Comparison of ENCODE assay signal across 8 cellular contexts in the genomic region with DNA sequence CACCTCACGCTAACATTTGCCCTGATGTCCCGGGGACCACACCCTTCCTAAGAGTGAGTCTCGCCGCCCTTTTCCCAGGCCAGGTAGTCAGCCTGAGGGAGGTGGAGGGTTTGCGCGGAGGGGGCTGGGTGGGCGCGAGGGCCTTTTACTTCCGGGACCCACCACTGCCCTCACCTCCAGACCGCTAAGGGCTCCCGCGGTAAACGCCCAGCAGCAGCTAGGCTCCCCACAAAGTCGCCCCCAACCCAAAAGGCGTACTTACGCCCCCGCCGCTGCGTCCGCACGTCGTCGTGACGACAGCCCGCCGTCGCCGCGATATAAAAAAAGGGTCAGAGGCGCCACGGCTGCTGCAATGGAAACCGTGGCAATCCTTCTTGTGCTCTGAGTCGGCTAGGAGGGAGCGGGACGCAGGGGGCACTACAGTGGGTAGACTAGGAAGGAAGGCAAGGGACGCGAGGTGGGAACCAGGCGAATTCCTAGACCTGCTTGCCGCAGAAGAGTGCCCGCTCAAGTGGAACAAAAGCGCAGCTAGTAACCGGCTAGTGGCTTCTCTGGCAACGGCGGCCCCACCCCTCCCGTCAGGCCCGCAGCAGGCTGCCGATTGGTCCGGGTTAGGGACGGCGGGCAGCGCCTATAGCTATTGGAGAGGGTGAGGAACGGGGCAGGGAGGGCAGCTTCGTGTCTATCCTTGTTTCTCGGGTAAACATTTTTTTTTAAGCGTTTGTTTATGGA. TPM values are rescaled to one million over a fixed set of nuclear protein-coding genes. Genes with fewer than 3 reads are reported as not detected.
DNase-seq lines count a peak whose midpoint lies in the region; ATAC-seq and TF ChIP-seq lines count a peak whose summit lies in the region.

A gene with protein sequence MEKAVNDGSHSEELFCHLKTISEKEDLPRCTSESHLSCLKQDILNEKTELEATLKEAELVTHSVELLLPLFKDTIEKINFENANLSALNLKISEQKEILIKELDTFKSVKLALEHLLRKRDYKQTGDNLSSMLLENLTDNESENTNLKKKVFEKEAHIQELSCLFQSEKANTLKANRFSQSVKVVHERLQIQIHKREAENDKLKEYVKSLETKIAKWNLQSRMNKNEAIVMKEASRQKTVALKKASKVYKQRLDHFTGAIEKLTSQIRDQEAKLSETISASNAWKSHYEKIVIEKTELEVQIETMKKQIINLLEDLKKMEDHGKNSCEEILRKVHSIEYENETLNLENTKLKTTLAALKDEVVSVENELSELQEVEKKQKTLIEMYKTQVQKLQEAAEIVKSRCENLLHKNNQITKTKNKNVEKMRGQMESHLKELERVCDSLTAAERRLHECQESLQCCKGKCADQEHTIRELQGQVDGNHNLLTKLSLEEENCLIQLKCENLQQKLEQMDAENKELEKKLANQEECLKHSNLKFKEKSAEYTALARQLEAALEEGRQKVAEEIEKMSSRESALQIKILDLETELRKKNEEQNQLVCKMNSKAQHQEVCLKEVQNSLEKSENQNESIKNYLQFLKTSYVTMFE (minus strand): TSS at position 553 of the 732 bp plus-strand sequence. CDS start 9,296 bp downstream, outside the sequence.

- peak within 1 kb of the TSS; percentile 86 for H3K4me3 ChIP-seq in GM23248
- H3K4me3 ChIP-seq in esophagus squamous epithelium: peak within 1 kb of the TSS; percentile 85 to 92 (median 86)

- H3K27me3 Mint-ChIP-seq in activated T-helper 1 cell treated with anti-CD3 and anti-CD28 coated beads, Interleukin-12 subunit alpha, Interleukin-12 subunit beta, Interleukin-2, Interleukin-4 antibody, amounts not matched to agents 30 ng/mL and 10 ng/mL and 1 ng/mL, durations not matched to agents 14 hours and 24 hours and 36 hours (ENCODE audit: insufficient read depth): no peaks in the 10 kb centered on the region
- no peaks in the 10 kb centered on the region for H3K27me3 Mint-ChIP-seq in naive B cell
- no peaks in the 10 kb centered on the region for H3K27me3 Mint-ChIP-seq in stimulated activated memory B cell treated with anti-CD40 and anti-IgM and Interleukin-4, amounts not matched to agents 10 μg/mL and 1 μg/mL and 100 μg/mL, for 72 hours

- H3K27ac ChIP-seq in GM23248 (peak within 1 kb of the TSS; percentile 82), esophagus squamous epithelium (peak within 1 kb of the TSS; percentile 87 to 91 (median 89))

- H3K27ac Mint-ChIP-seq in activated T-helper 1 cell treated with anti-CD3 and anti-CD28 coated beads, Interleukin-12 subunit alpha, Interleukin-12 subunit beta, Interleukin-2, Interleukin-4 antibody, amounts not matched to agents 30 ng/mL and 10 ng/mL and 1 ng/mL, durations not matched to agents 14 hours and 24 hours and 36 hours: peak within 1 kb of the TSS; percentile 96
- H3K27ac Mint-ChIP-seq in naive B cell: peak within 1 kb of the TSS; percentile 92 to 99 (median 97)
- peak within 1 kb of the TSS; percentile 89 for H3K27ac Mint-ChIP-seq in stimulated activated memory B cell treated with anti-CD40 and anti-IgM and Interleukin-4, amounts not matched to agents 10 μg/mL and 1 μg/mL and 100 μg/mL, for 72 hours

- H3K4me3 Mint-ChIP-seq in activated T-helper 1 cell treated with anti-CD3 and anti-CD28 coated beads, Interleukin-12 subunit alpha, Interleukin-12 subunit beta, Interleukin-2, Interleukin-4 antibody, amounts not matched to agents 30 ng/mL and 10 ng/mL and 1 ng/mL, durations not matched to agents 14 hours and 24 hours and 36 hours: peak within 1 kb of the TSS; percentile 97
- H3K4me3 Mint-ChIP-seq in naive B cell: peak within 1 kb of the TSS; percentile 92 to 99 (median 99)
- peak within 1 kb of the TSS; percentile 87 for H3K4me3 Mint-ChIP-seq in stimulated activated memory B cell treated with anti-CD40 and anti-IgM and Interleukin-4, amounts not matched to agents 10 μg/mL and 1 μg/mL and 100 μg/mL, for 72 hours

- H3K36me3 ChIP-seq in GM23248 (ENCODE audit: low read depth): no peaks in the 10 kb centered on the region
- H3K36me3 ChIP-seq in esophagus squamous epithelium: no peaks in the 10 kb centered on the region

- H3K4me2 ChIP-seq in GM23248 (ENCODE audit: unreplicated experiment): peak within 1 kb of the TSS; percentile 94

- TF ChIP-seq POLR2A in esophagus squamous epithelium (IDR thresholded peaks at IDR 0.05): peak in 3 of 4 donors; percentile 2 to 82 (median 44)

- H3K9me3 ChIP-seq in GM23248 (ENCODE audit: low read depth) (no peaks in the 10 kb centered on the region), esophagus squamous epithelium (no peaks in the 10 kb centered on the region)

- intact Hi-C loops in activated T-helper 1 cell treated with anti-CD3 and anti-CD28 coated beads, Interleukin-12 subunit alpha, Interleukin-12 subunit beta, Interleukin-2, Interleukin-4 antibody, amounts not matched to agents 30 ng/mL and 10 ng/mL and 1 ng/mL, durations not matched to agents 14 hours and 24 hours and 36 hours (cut with micrococcal nuclease): loop anchor here (1.0 to 10.0 kb wide), 10 partner anchors 8 to 1121 kb away; a partner anchor contains a TSS
- intact Hi-C loops in esophagus squamous epithelium (cut with DNase I): no loop called here

- H4K20me1 ChIP-seq in GM23248 (ENCODE audit: insufficient read depth): no peaks in the 10 kb centered on the region

- H3K9ac ChIP-seq in GM23248: peak within 1 kb of the TSS; percentile 89

- peaks cover 54% of the 10 kb centered on the region for H3K4me1 Mint-ChIP-seq in activated T-helper 1 cell treated with anti-CD3 and anti-CD28 coated beads, Interleukin-12 subunit alpha, Interleukin-12 subunit beta, Interleukin-2, Interleukin-4 antibody, amounts not matched to agents 30 ng/mL and 10 ng/mL and 1 ng/mL, durations not matched to agents 14 hours and 24 hours and 36 hours (ENCODE audit: low read depth)
- H3K4me1 Mint-ChIP-seq in naive B cell: peaks cover 20 to 39% (median 31%) of the 10 kb centered on the region in 3 donors
- peaks cover 39% of the 10 kb centered on the region for H3K4me1 Mint-ChIP-seq in stimulated activated memory B cell treated with anti-CD40 and anti-IgM and Interleukin-4, amounts not matched to agents 10 μg/mL and 1 μg/mL and 100 μg/mL, for 72 hours

- ATAC-seq in naive B cell (ENCODE audit: low read depth in 2 of 2): peak; percentile 97 to 98
- peak; percentile 100 for ATAC-seq in stimulated activated memory B cell treated with anti-CD40 and anti-IgM and Interleukin-4, amounts not matched to agents 10 μg/mL and 1 μg/mL and 100 μg/mL, for 72 hours

- DNase-seq in DMS79 treated with DMSO at 0.1 percent for 48 hours (lab: John Stamatoyannopoulos, UW) (peak; percentile 94), GM23248 (peak; percentile 95), Kasumi-1 (lab: John Stamatoyannopoulos, UW) (peak; percentile 89), RPMI7951 (ENCODE audit: low read depth) (peak; percentile 87), esophagus squamous epithelium (lab: John Stamatoyannopoulos, UW) (peak; percentile 55), naive B cell (peak; percentile 89)
- DNase-seq in activated T-helper 1 cell treated with anti-CD3 and anti-CD28 coated beads, Interleukin-12 subunit alpha, Interleukin-12 subunit beta, Interleukin-2, Interleukin-4 antibody, amounts not matched to agents 30 ng/mL and 10 ng/mL and 1 ng/mL, durations not matched to agents 14 hours and 24 hours and 36 hours (ENCODE audit: low spot score): peak; percentile 90

- in situ Hi-C loops in GM23248 (cut with MboI): no loop called here

- peak within 1 kb of the TSS; percentile 97 for H2AFZ ChIP-seq in GM23248

- H3K36me3 Mint-ChIP-seq in activated T-helper 1 cell treated with anti-CD3 and anti-CD28 coated beads, Interleukin-12 subunit alpha, Interleukin-12 subunit beta, Interleukin-2, Interleukin-4 antibody, amounts not matched to agents 30 ng/mL and 10 ng/mL and 1 ng/mL, durations not matched to agents 14 hours and 24 hours and 36 hours (ENCODE audit: low read depth): peaks cover 12% of the 10 kb centered on the region
- no peaks in the 10 kb centered on the region for H3K36me3 Mint-ChIP-seq in naive B cell
- H3K36me3 Mint-ChIP-seq in stimulated activated memory B cell treated with anti-CD40 and anti-IgM and Interleukin-4, amounts not matched to agents 10 μg/mL and 1 μg/mL and 100 μg/mL, for 72 hours: no peaks in the 10 kb centered on the region

- H3K9me2 ChIP-seq in GM23248 (ENCODE audit: insufficient read depth): no peaks in the 10 kb centered on the region

- no peak for TF ChIP-seq CTCF in esophagus squamous epithelium (IDR thresholded peaks at IDR 0.05)

- 1 to 3% methylated on average over 44 to 55 of the region's 55 CpGs for WGBS in GM23248 (ENCODE audit: low coverage in 1 of 2, low lambda C conversion rate in 2 of 2, missing lambda C conversion rate in 2 of 2), 2 experiments
- WGBS in esophagus squamous epithelium, 2 donors: 0 to 1% methylated on average over 9 to 12 of the region's 55 CpGs

- H3K4me1 ChIP-seq in GM23248 (ENCODE audit: insufficient read depth): peaks cover 17% of the 10 kb centered on the region
- peaks cover 7 to 39% (median 11%) of the 10 kb centered on the region in 3 donors for H3K4me1 ChIP-seq in esophagus squamous epithelium

- H3F3A ChIP-seq in GM23248 (ENCODE audit: insufficient read depth): peaks cover 15% of the 10 kb centered on the region

- H3K79me2 ChIP-seq in GM23248 (ENCODE audit: insufficient read depth): peaks cover 47% of the 10 kb centered on the region

- H3K27me3 ChIP-seq in GM23248 (replicated peaks; ENCODE audit: insufficient read depth) (no peaks in the 10 kb centered on the region), esophagus squamous epithelium (no peaks in the 10 kb centered on the region)

- peaks cover 7% of the 10 kb centered on the region for H3K9me3 Mint-ChIP-seq in activated T-helper 1 cell treated with anti-CD3 and anti-CD28 coated beads, Interleukin-12 subunit alpha, Interleukin-12 subunit beta, Interleukin-2, Interleukin-4 antibody, amounts not matched to agents 30 ng/mL and 10 ng/mL and 1 ng/mL, durations not matched to agents 14 hours and 24 hours and 36 hours
- H3K9me3 Mint-ChIP-seq in naive B cell: peaks cover 0 to 3% (median 0%) of the 10 kb centered on the region in 7 donors
- no peaks in the 10 kb centered on the region for H3K9me3 Mint-ChIP-seq in stimulated activated memory B cell treated with anti-CD40 and anti-IgM and Interleukin-4, amounts not matched to agents 10 μg/mL and 1 μg/mL and 100 μg/mL, for 72 hours

RNA-seq across cellular contexts. Expression of the gene that starts here (rescaled TPM):
- 33.0 TPM in 2 replicates for total RNA-seq in GM23248 (2014; rRNA removed; shearing (Covaris generic))
- 46.9 and 50.0 TPM in 2 replicates for polyA plus RNA-seq in GM23248 (2016; fragmentation: Nextera tagmentation; extraction: Ambion mirVana)
- 40.2 and 44.8 TPM in 2 replicates for total RNA-seq in RPMI7951 (2014; rRNA removed; shearing (Covaris generic))
- total RNA-seq in activated T-helper 1 cell treated with anti-CD3 and anti-CD28 coated beads, Interleukin-12 subunit alpha, Interleukin-12 subunit beta, Interleukin-2, Interleukin-4 antibody, amounts not matched to agents 30 ng/mL and 10 ng/mL and 1 ng/mL, durations not matched to agents 14 hours and 24 hours and 36 hours: 21.0 and 22.4 TPM in 2 replicates
- 10 to 100 TPM; 20.9 to 37.1 (median 26.2) TPM for total RNA-seq in esophagus squamous epithelium
- 10 to 100 TPM; 24.2 to 46.8 (median 27.2) TPM for polyA plus RNA-seq in naive B cell (ENCODE audit: low read depth in 6 of 6)

Comparison
In these comparisons a context has a peak if more than half of its experiments do, and no peak if none do; other contexts are left out.
1. Peak in every context shown above with its lines: DNase-seq, ATAC-seq, H3K4me3 ChIP-seq and H3K27ac ChIP-seq.